ENCODE assay signal across 8 cellular contexts in the genomic region with DNA sequence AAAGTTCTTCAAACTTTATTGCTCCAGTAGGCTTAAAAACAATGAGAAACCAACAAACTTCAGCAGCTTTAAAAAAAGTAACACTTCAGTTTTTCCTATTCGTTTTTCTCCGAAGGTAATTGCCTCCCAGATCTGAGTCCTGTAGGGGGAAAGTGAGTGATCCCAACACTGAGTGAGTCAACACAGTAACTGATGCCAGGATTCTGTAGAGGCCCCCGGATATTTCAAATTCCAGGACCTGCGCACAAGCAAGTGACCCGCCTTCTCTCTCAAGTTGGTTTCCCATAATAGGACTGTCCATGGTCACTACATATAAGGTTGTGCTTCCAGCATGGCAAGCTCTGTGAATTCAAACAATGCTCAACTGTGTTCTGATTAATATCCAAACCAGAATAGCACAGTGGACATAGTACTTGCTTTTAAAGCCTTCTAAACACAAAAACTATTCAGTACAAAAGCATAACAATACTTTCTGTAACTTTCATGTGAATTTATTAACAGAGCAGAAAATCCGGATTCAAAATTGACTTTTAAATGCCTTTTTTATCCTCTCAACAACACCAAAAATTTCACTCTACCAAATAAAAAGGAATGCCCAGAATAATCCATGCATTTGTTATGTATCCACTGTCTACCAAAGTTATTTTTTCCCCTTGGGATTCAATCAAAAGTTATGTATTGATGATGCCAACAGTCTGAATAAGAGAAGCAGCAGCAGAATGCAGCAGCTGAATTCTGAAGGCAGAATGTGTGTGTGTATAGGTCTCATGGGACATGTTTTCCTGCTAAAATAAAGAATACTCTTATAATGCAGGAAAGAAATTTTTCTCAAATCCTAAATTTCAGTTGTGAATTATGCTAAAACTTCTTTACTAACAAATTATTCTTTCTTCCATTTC. TPM values are rescaled to one million over a fixed set of nuclear protein-coding genes. Genes with fewer than 3 reads are reported as not detected.
A peak's percentile ranks its signal among the peaks of the same experiment; 100 is the strongest.
DNase-seq lines count a peak whose midpoint lies in the region; ATAC-seq, FAIRE-seq and TF ChIP-seq lines count a peak whose summit lies in the region.

A gene (minus strand): TSS at position 194 of the 899 bp plus-strand sequence. CDS start 237 bp downstream, outside the sequence.

- DNase-seq in HTR-8/SVneo (ENCODE audit: insufficient read length, low spot score) (peak; percentile 22), dermis blood vessel endothelial cell (peak; percentile 0), ecto neural progenitor cell (ENCODE audit: low spot score) (no peak), DMS79 treated with DMSO at 0.1 percent for 48 hours (lab: John Stamatoyannopoulos, UW) (no peak)
- DNase-seq in stimulated activated CD4-positive, alpha-beta T cell treated with anti-CD3 and anti-CD28 coated beads, Interleukin-2, amount 100 ng/mL, for 48 hours, result no peak

- no peak within 1 kb of the TSS for H3K27ac ChIP-seq in liver (ENCODE audit: low read depth in 1 of 2, low read length in 2 of 2)
- H3K27ac ChIP-seq in skeletal muscle tissue (ENCODE audit: low read depth, low read length), result peak within 1 kb of the TSS; percentile 76

- FAIRE-seq in HTR-8/SVneo (lab: Jason Lieb, UNC), result peak; percentile 79

- no peaks in the 10 kb centered on the region for H3K36me3 ChIP-seq in liver (ENCODE audit: control insufficient read depth in 4 of 4, insufficient read depth in 3 of 4, low read depth in 1 of 4, low read length in 3 of 4)
- H3K36me3 ChIP-seq in skeletal muscle tissue (ENCODE audit: control insufficient read depth in 3 of 3, insufficient read depth in 3 of 3, low read length in 3 of 3), result no peaks in the 10 kb centered on the region

- ATAC-seq in GM18909 (IDR thresholded peaks at IDR 0.05; ENCODE audit: poor library complexity, unreplicated experiment), result no peak

- H3K4me1 ChIP-seq in liver (ENCODE audit: control insufficient read depth in 4 of 4, insufficient read depth in 4 of 4, low read length in 3 of 4) (no peaks in the 10 kb centered on the region), skeletal muscle tissue (ENCODE audit: control insufficient read depth in 3 of 3, insufficient read depth in 3 of 3, low read length in 3 of 3) (no peaks in the 10 kb centered on the region)

- no peaks in the 10 kb centered on the region for H3K27me3 ChIP-seq in liver (ENCODE audit: control insufficient read depth in 4 of 4, insufficient read depth in 4 of 4, low read length in 3 of 4)
- no peaks in the 10 kb centered on the region for H3K27me3 ChIP-seq in skeletal muscle tissue (ENCODE audit: control insufficient read depth in 3 of 3, insufficient read depth in 3 of 3, low read length in 3 of 3)

- WGBS in liver, result 43% methylated on average over 6 of the region's 6 CpGs

- H3K9me3 ChIP-seq in liver (ENCODE audit: control insufficient read depth in 4 of 4, low read length in 3 of 4) (no peaks in the 10 kb centered on the region), skeletal muscle tissue (ENCODE audit: control insufficient read depth in 3 of 3, low read length in 3 of 3) (no peaks in the 10 kb centered on the region)

- H3K9ac ChIP-seq in liver (ENCODE audit: low read depth in 1 of 2, low read length in 2 of 2) (no peak within 1 kb of the TSS), skeletal muscle tissue (ENCODE audit: low read depth in 1 of 3, low read length in 3 of 3) (peak within 1 kb of the TSS; percentile 77 to 85 (median 78))

- H3K4me3 ChIP-seq in liver (ENCODE audit: low read depth in 1 of 3, low read length in 3 of 3), result no peak within 1 kb of the TSS
- peak within 1 kb of the TSS; percentile 44 to 81 (median 60) for H3K4me3 ChIP-seq in skeletal muscle tissue (ENCODE audit: low read length in 3 of 3)

- no peak for TF ChIP-seq CTCF in liver (IDR thresholded peaks at IDR 0.05; ENCODE audit: low read depth, low read length, missing input control)

- TF ChIP-seq RAD21 in liver (IDR thresholded peaks at IDR 0.05), result no peak

TF ChIP-seq in liver, 16 proteins besides CTCF, POLR2A, EP300 and RAD21:
- TF ChIP-seq JUND (IDR thresholded peaks at IDR 0.05) (no peak), TAF1 (conservative IDR thresholded peaks at IDR 0.05) (no peak), YY1 (IDR thresholded peaks at IDR 0.05) (no peak), NR2F2 (IDR thresholded peaks at IDR 0.05) (no peak)
- TF ChIP-seq, protein P1, sequence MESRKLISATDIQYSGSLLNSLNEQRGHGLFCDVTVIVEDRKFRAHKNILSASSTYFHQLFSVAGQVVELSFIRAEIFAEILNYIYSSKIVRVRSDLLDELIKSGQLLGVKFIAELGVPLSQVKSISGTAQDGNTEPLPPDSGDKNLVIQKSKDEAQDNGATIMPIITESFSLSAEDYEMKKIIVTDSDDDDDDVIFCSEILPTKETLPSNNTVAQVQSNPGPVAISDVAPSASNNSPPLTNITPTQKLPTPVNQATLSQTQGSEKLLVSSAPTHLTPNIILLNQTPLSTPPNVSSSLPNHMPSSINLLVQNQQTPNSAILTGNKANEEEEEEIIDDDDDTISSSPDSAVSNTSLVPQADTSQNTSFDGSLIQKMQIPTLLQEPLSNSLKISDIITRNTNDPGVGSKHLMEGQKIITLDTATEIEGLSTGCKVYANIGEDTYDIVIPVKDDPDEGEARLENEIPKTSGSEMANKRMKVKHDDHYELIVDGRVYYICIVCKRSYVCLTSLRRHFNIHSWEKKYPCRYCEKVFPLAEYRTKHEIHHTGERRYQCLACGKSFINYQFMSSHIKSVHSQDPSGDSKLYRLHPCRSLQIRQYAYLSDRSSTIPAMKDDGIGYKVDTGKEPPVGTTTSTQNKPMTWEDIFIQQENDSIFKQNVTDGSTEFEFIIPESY (IDR thresholded peaks at IDR 0.05), result no peak
- TF ChIP-seq, protein P2, sequence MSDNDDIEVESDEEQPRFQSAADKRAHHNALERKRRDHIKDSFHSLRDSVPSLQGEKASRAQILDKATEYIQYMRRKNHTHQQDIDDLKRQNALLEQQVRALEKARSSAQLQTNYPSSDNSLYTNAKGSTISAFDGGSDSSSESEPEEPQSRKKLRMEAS (IDR thresholded peaks at IDR 0.05), result no peak
- TF ChIP-seq, protein P3, sequence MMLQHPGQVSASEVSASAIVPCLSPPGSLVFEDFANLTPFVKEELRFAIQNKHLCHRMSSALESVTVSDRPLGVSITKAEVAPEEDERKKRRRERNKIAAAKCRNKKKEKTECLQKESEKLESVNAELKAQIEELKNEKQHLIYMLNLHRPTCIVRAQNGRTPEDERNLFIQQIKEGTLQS (IDR thresholded peaks at IDR 0.05), result no peak

RNA-seq across cellular contexts. Expression of the gene that starts here (rescaled TPM):
- total RNA-seq in dermis blood vessel endothelial cell, result 2.4 and 3.5 TPM in 2 replicates
- 10 to 100 TPM; 15.3 to 61.9 TPM for total RNA-seq in liver
- polyA plus RNA-seq in liver, result 10 to 100 TPM; 14.6 to 32.5 TPM
- total RNA-seq in skeletal muscle tissue, result 190 TPM

Comparison
In these comparisons a context has a peak if more than half of its experiments do, and no peak if none do; other contexts are left out.
1. DNase-seq: peak in HTR-8/SVneo (single experiment) and dermis blood vessel endothelial cell (single experiment); none in ecto neural progenitor cell (single experiment), DMS79 treated with DMSO at 0.1 percent for 48 hours (single experiment) and stimulated activated CD4-positive, alpha-beta T cell treated with anti-CD3 and anti-CD28 coated beads, Interleukin-2, amount 100 ng/mL, for 48 hours (0 of 2).
2. H3K4me3 ChIP-seq: peak in skeletal muscle tissue (3 of 3); none in liver (0 of 3).
3. H3K9ac ChIP-seq: peak in skeletal muscle tissue (3 of 3); none in liver (0 of 2).